In genomic region chr10:16960573-16960972, GRCh38 we compare ENCODE assay signal across 36 cellular contexts.
"Had no signal": no experiment of that assay in that cellular context is flagged by ENCODE, and none has a peak within 500 bp of the region (broad histone marks: within the 10 kb centered on the region; RNA-seq: fewer than 3 reads in every experiment).

No MANE protein-coding gene starts in this region.

- ATAC-seq: activated CD4-positive, alpha-beta T cell treated with anti-CD3 and anti-CD28 coated beads for 36 hours; activated CD4-positive, CD25-positive, alpha-beta regulatory T cell treated with anti-CD3 and anti-CD28 coated beads, Interleukin-2, amount 50 U/mL, for 24 hours; activated CD8-positive, alpha-beta memory T cell treated with anti-CD3 and anti-CD28 coated beads, Interleukin-2, amount 10 ng/mL, durations not matched to agents 7 days and 5 days; activated CD8-positive, alpha-beta T cell treated with anti-CD3 and anti-CD28 coated beads, Interleukin-2, amount 10 ng/mL, durations not matched to agents 7 days and 5 days; activated naive CD8-positive, alpha-beta T cell treated with anti-CD3 and anti-CD28 coated beads, Interleukin-2, amount 50 U/mL, for 24 hours; body of pancreas; effector memory CD8-positive, alpha-beta T cell; foreskin keratinocyte; gastrocnemius medialis; heart left ventricle; T-helper 17 cell had no signal

- H3K27me3 ChIP-seq: adrenal gland, body of pancreas, esophagus muscularis mucosa, foreskin keratinocyte, gastrocnemius medialis had no signal

- H3K4me1 Mint-ChIP-seq: activated B cell treated with CpG ODN at 0.5 μM for 24 hours; activated CD4-positive, alpha-beta T cell treated with anti-CD3 and anti-CD28 coated beads for 36 hours; activated CD8-positive, alpha-beta memory T cell treated with anti-CD3 and anti-CD28 coated beads, Interleukin-2, amount 10 ng/mL, durations not matched to agents 7 days and 5 days; activated naive CD4-positive, alpha-beta T cell treated with anti-CD3 and anti-CD28 coated beads, Interleukin-2, amount 50 U/mL, for 24 hours; activated naive CD8-positive, alpha-beta T cell treated with anti-CD3 and anti-CD28 coated beads for 36 hours; activated naive CD8-positive, alpha-beta T cell treated with anti-CD3 and anti-CD28 coated beads, Interleukin-2, amount 50 U/mL, for 24 hours had no signal

- H3K36me3 Mint-ChIP-seq: activated CD4-positive, alpha-beta memory T cell treated with anti-CD3 and anti-CD28 coated beads for 36 hours; activated CD8-positive, alpha-beta memory T cell treated with anti-CD3 and anti-CD28 coated beads, Interleukin-2, amount 10 ng/mL, durations not matched to agents 7 days and 5 days had no signal

- H3K4me3 ChIP-seq: adrenal gland, body of pancreas, esophagus muscularis mucosa, gastrocnemius medialis, heart left ventricle had no signal

- H3K36me3 ChIP-seq: adrenal gland, esophagus muscularis mucosa, gastrocnemius medialis, heart left ventricle, WERI-Rb-1 had no signal

- H3K4me1 ChIP-seq: adrenal gland, body of pancreas, gastrocnemius medialis had no signal

- H3K27ac ChIP-seq: adrenal gland, body of pancreas, esophagus muscularis mucosa, foreskin keratinocyte, gastrocnemius medialis, heart left ventricle, WERI-Rb-1 had no signal

- H3K27me3 Mint-ChIP-seq: activated B cell treated with CpG ODN at 0.5 μM for 24 hours; activated CD4-positive, alpha-beta memory T cell treated with anti-CD3 and anti-CD28 coated beads for 36 hours; activated CD4-positive, alpha-beta T cell treated with anti-CD3 and anti-CD28 coated beads for 36 hours; activated naive CD4-positive, alpha-beta T cell treated with anti-CD3 and anti-CD28 coated beads, Interleukin-2, amount 50 U/mL, for 24 hours; activated naive CD8-positive, alpha-beta T cell treated with anti-CD3 and anti-CD28 coated beads for 36 hours; activated naive CD8-positive, alpha-beta T cell treated with anti-CD3 and anti-CD28 coated beads, Interleukin-2, amount 50 U/mL, for 24 hours; effector memory CD8-positive, alpha-beta T cell; T-helper 17 cell had no signal

- H3K9me3 Mint-ChIP-seq: activated B cell treated with CpG ODN at 0.5 μM for 24 hours; activated CD4-positive, alpha-beta memory T cell treated with anti-CD3 and anti-CD28 coated beads for 36 hours; activated CD4-positive, alpha-beta T cell treated with anti-CD3 and anti-CD28 coated beads, Interleukin-2, amount 10 ng/mL, durations not matched to agents 24 days and 14 days; activated naive CD4-positive, alpha-beta T cell treated with anti-CD3 and anti-CD28 coated beads for 36 hours; activated naive CD4-positive, alpha-beta T cell treated with anti-CD3 and anti-CD28 coated beads, Interleukin-2, amount 50 U/mL, for 24 hours; activated naive CD8-positive, alpha-beta T cell treated with anti-CD3 and anti-CD28 coated beads for 36 hours; activated naive CD8-positive, alpha-beta T cell treated with anti-CD3 and anti-CD28 coated beads, Interleukin-2, amount 50 U/mL, for 24 hours; activated T-helper 1 cell treated with anti-CD3 and anti-CD28 coated beads, Interleukin-12 subunit alpha, Interleukin-12 subunit beta, Interleukin-2, Interleukin-4 antibody, amounts not matched to agents 30 ng/mL and 10 ng/mL and 1 ng/mL, durations not matched to agents 14 hours and 24 hours and 36 hours; activated T-helper 2 cell treated with anti-CD3 and anti-CD28 coated beads, Interferon-gamma antibody, Interleukin-2, Interleukin-4, amounts not matched to agents 10 μg/mL and 5 μg/mL and 100 μg/mL, durations not matched to agents 14 hours and 24 hours and 36 hours; effector memory CD8-positive, alpha-beta T cell; T-helper 2 cell treated with Interferon-gamma antibody and Interleukin-4, amounts not matched to agents 5 μg/mL and 100 μg/mL, for 36 hours had no signal

- H3K4me3 Mint-ChIP-seq: activated B cell treated with CpG ODN at 0.5 μM for 24 hours; activated CD4-positive, alpha-beta memory T cell treated with anti-CD3 and anti-CD28 coated beads for 36 hours; activated CD4-positive, alpha-beta T cell treated with anti-CD3 and anti-CD28 coated beads for 36 hours; activated CD4-positive, alpha-beta T cell treated with anti-CD3 and anti-CD28 coated beads, Interleukin-2, amount 10 ng/mL, durations not matched to agents 24 days and 14 days; activated CD8-positive, alpha-beta memory T cell treated with anti-CD3 and anti-CD28 coated beads, Interleukin-2, amount 10 ng/mL, durations not matched to agents 7 days and 5 days; activated CD8-positive, alpha-beta T cell treated with anti-CD3 and anti-CD28 coated beads, Interleukin-2, amount 10 ng/mL, durations not matched to agents 7 days and 5 days; activated naive CD4-positive, alpha-beta T cell treated with anti-CD3 and anti-CD28 coated beads for 36 hours; activated naive CD4-positive, alpha-beta T cell treated with anti-CD3 and anti-CD28 coated beads, Interleukin-2, amount 50 U/mL, for 24 hours; activated naive CD8-positive, alpha-beta T cell treated with anti-CD3 and anti-CD28 coated beads for 36 hours; activated naive CD8-positive, alpha-beta T cell treated with anti-CD3 and anti-CD28 coated beads, Interleukin-2, amount 50 U/mL, for 24 hours; activated T-helper 1 cell treated with anti-CD3 and anti-CD28 coated beads, Interleukin-12 subunit alpha, Interleukin-12 subunit beta, Interleukin-2, Interleukin-4 antibody, amounts not matched to agents 30 ng/mL and 10 ng/mL and 1 ng/mL, durations not matched to agents 14 hours and 24 hours and 36 hours; effector memory CD8-positive, alpha-beta T cell; T-helper 17 cell; T-helper 2 cell treated with Interferon-gamma antibody and Interleukin-4, amounts not matched to agents 5 μg/mL and 100 μg/mL, for 36 hours had no signal

- H3K27ac Mint-ChIP-seq: activated B cell treated with CpG ODN at 0.5 μM for 24 hours; activated CD4-positive, alpha-beta memory T cell treated with anti-CD3 and anti-CD28 coated beads for 36 hours; activated CD4-positive, alpha-beta T cell treated with anti-CD3 and anti-CD28 coated beads for 36 hours; activated CD4-positive, alpha-beta T cell treated with anti-CD3 and anti-CD28 coated beads, Interleukin-2, amount 10 ng/mL, durations not matched to agents 24 days and 14 days; activated CD8-positive, alpha-beta memory T cell treated with anti-CD3 and anti-CD28 coated beads, Interleukin-2, amount 10 ng/mL, durations not matched to agents 7 days and 5 days; activated CD8-positive, alpha-beta T cell treated with anti-CD3 and anti-CD28 coated beads, Interleukin-2, amount 10 ng/mL, durations not matched to agents 7 days and 5 days; activated naive CD4-positive, alpha-beta T cell treated with anti-CD3 and anti-CD28 coated beads for 36 hours; activated naive CD4-positive, alpha-beta T cell treated with anti-CD3 and anti-CD28 coated beads, Interleukin-2, amount 50 U/mL, for 24 hours; activated naive CD8-positive, alpha-beta T cell treated with anti-CD3 and anti-CD28 coated beads for 36 hours; activated naive CD8-positive, alpha-beta T cell treated with anti-CD3 and anti-CD28 coated beads, Interleukin-2, amount 50 U/mL, for 24 hours; activated T-helper 1 cell treated with anti-CD3 and anti-CD28 coated beads, Interleukin-12 subunit alpha, Interleukin-12 subunit beta, Interleukin-2, Interleukin-4 antibody, amounts not matched to agents 30 ng/mL and 10 ng/mL and 1 ng/mL, durations not matched to agents 14 hours and 24 hours and 36 hours; activated T-helper 2 cell treated with anti-CD3 and anti-CD28 coated beads, Interferon-gamma antibody, Interleukin-2, Interleukin-4, amounts not matched to agents 10 μg/mL and 5 μg/mL and 100 μg/mL, durations not matched to agents 14 hours and 24 hours and 36 hours; effector memory CD8-positive, alpha-beta T cell; T-helper 17 cell; T-helper 2 cell treated with Interferon-gamma antibody and Interleukin-4, amounts not matched to agents 5 μg/mL and 100 μg/mL, for 36 hours had no signal

- DNase-seq: activated B cell treated with CpG ODN at 0.5 μM for 24 hours; activated CD4-positive, alpha-beta memory T cell treated with anti-CD3 and anti-CD28 coated beads for 36 hours; activated CD4-positive, alpha-beta T cell treated with anti-CD3 and anti-CD28 coated beads for 36 hours; activated CD4-positive, alpha-beta T cell treated with anti-CD3 and anti-CD28 coated beads, Interleukin-2, amount 10 ng/mL, durations not matched to agents 24 days and 14 days; activated CD8-positive, alpha-beta memory T cell treated with anti-CD3 and anti-CD28 coated beads, Interleukin-2, amount 10 ng/mL, durations not matched to agents 7 days and 5 days; activated CD8-positive, alpha-beta memory T cell treated with anti-CD3 and anti-CD28 coated beads, Interleukin-2, amount 50 U/mL, for 4 hours; activated CD8-positive, alpha-beta T cell treated with anti-CD3 and anti-CD28 coated beads, Interleukin-2, amount 10 ng/mL, durations not matched to agents 7 days and 5 days; activated effector memory CD4-positive, alpha-beta T cell treated with anti-CD3 and anti-CD28 coated beads, Interleukin-2, amount 50 U/mL, for 16 hours; activated naive CD4-positive, alpha-beta T cell treated with anti-CD3 and anti-CD28 coated beads for 36 hours; activated naive CD8-positive, alpha-beta T cell treated with anti-CD3 and anti-CD28 coated beads for 36 hours; activated naive CD8-positive, alpha-beta T cell treated with anti-CD3 and anti-CD28 coated beads, Interleukin-2, amount 50 U/mL, for 24 hours; activated T-cell treated with anti-CD3 and anti-CD28 coated beads, Interleukin-2, amount 50 U/mL, for 1 hour; activated T-cell treated with anti-CD3 and anti-CD28 coated beads, Interleukin-2, amount 50 U/mL, for 48 hours; adrenal gland; amygdala; aorta; body of pancreas; caudate nucleus; cortex of kidney; dermis blood vessel endothelial cell; effector CD4-positive, alpha-beta T cell; effector memory CD8-positive, alpha-beta T cell; erythroblast; foreskin keratinocyte; gastrocnemius medialis; glutamatergic neuron; heart left ventricle; T-helper 17 cell; T1000; WERI-Rb-1 had no signal

- H3K9me3 ChIP-seq: adrenal gland, body of pancreas, esophagus muscularis mucosa, gastrocnemius medialis, heart left ventricle had no signal
